In the genomic region with DNA sequence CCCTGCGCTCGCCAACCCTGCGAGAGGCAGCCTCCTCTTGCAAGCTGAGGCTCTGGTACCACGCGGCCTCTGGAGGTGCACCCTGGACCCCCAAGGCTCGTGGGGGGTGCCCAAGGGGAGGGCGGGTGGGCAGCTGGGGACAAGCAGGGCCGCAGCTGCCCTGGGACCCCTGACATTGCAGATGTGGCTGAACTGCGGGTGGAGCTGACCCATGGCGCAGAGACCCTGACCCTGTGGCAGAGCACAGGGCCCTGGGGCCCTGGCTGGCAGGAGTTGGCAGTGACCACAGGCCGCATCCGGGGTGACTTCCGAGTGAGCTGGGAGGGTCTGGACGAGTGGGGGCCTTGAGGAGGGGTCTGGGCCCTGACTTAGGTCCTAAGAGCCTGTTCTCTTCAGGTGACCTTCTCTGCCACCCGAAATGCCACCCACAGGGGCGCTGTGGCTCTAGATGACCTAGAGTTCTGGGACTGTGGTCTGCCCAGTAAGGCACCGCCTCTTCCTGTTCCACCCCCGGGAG, we compare ENCODE assay signal across 23 cellular contexts. TPM values are rescaled to one million over a fixed set of nuclear protein-coding genes. Genes with fewer than 3 reads are reported as not detected.
DNase-seq lines count a peak whose midpoint lies in the region; ATAC-seq, FAIRE-seq and TF ChIP-seq lines count a peak whose summit lies in the region.
"Had no signal": no experiment of that assay in that cellular context is flagged by ENCODE, and none has a peak within 500 bp of the region (broad histone marks: within the 10 kb centered on the region; RNA-seq: fewer than 3 reads in every experiment).

No MANE protein-coding gene starts in this region.

- H3K27me3 ChIP-seq in colonic mucosa (no peaks in the 10 kb centered on the region), osteoblast (ENCODE audit: insufficient read depth, low read length) (no peaks in the 10 kb centered on the region)
- H3K27me3 ChIP-seq: ascending aorta, esophagus muscularis mucosa, gastroesophageal sphincter, SJCRH30 had no signal

- H3K36me3 ChIP-seq in colonic mucosa (no peaks in the 10 kb centered on the region), osteoblast (ENCODE audit: insufficient read depth, low read length) (peaks cover 15% of the 10 kb centered on the region)
- H3K36me3 ChIP-seq: ascending aorta, prostate gland, SJCRH30 had no signal

- peak; percentile 88 for FAIRE-seq in GM12892 (lab: Jason Lieb, UNC)
- FAIRE-seq in GM19239 (lab: Jason Lieb, UNC): no peak
- FAIRE-seq: K562 had no signal

- peaks cover 5% of the 10 kb centered on the region for H3K36me3 Mint-ChIP-seq in activated CD4-positive, alpha-beta T cell treated with anti-CD3 and anti-CD28 coated beads for 36 hours (ENCODE audit: low read depth)
- H3K36me3 Mint-ChIP-seq: activated naive CD4-positive, alpha-beta T cell treated with anti-CD3 and anti-CD28 coated beads, Interleukin-2, amount 50 U/mL, for 24 hours had no signal

- no peak overlapping the region for H3K9ac ChIP-seq in colonic mucosa (ENCODE audit: low read depth in 2 of 2, low read length in 2 of 2)

- no peaks in the 10 kb centered on the region for H3K9me3 ChIP-seq in colonic mucosa
- H3K9me3 ChIP-seq in osteoblast (ENCODE audit: low read depth, low read length): no peaks in the 10 kb centered on the region
- H3K9me3 ChIP-seq: ascending aorta, esophagus muscularis mucosa, gastroesophageal sphincter, prostate gland, SJCRH30 had no signal

- DNase-seq in activated CD4-positive, alpha-beta T cell treated with anti-CD3 and anti-CD28 coated beads for 36 hours: peak; percentile 25
- DNase-seq in activated CD4-positive, alpha-beta T cell treated with anti-CD3 and anti-CD28 coated beads, Interleukin-2, amount 50 U/mL, for 48 hours: no peak
- no peak for DNase-seq in GM12892 (ENCODE audit: insufficient read length)
- DNase-seq in colonic mucosa: peak; percentile 26
- peak; percentile 85 for DNase-seq in osteoblast (ENCODE audit: insufficient read length, low spot score, missing footprints)
- no peak for DNase-seq in GM19239 (ENCODE audit: insufficient read length, low spot score)
- DNase-seq in inferior parietal cortex (ENCODE audit: extremely low spot score): no peak
- DNase-seq: activated CD4-positive, alpha-beta memory T cell treated with anti-CD3 and anti-CD28 coated beads, Interleukin-2, amount 10 ng/mL, durations not matched to agents 7 days and 5 days; activated T-cell treated with anti-CD3 and anti-CD28 coated beads, Interleukin-2, amount 50 U/mL, for 24 hours; effector CD8-positive, alpha-beta T cell; SJCRH30; WERI-Rb-1 had no signal

- H3K27ac ChIP-seq in colonic mucosa (no peak overlapping the region), osteoblast (ENCODE audit: low read depth, low read length) (no peak overlapping the region)
- H3K27ac ChIP-seq: ascending aorta, esophagus muscularis mucosa, gastroesophageal sphincter, prostate gland, SJCRH30, WERI-Rb-1 had no signal

- H3K4me1 Mint-ChIP-seq in activated CD4-positive, alpha-beta T cell treated with anti-CD3 and anti-CD28 coated beads for 36 hours: peaks cover 2% of the 10 kb centered on the region
- H3K4me1 Mint-ChIP-seq: activated naive CD4-positive, alpha-beta T cell treated with anti-CD3 and anti-CD28 coated beads, Interleukin-2, amount 50 U/mL, for 24 hours; GM23338; nephron had no signal

- TF ChIP-seq CTCF in colonic mucosa (IDR thresholded peaks at IDR 0.05) (no peak), osteoblast (IDR thresholded peaks at IDR 0.05; ENCODE audit: extremely low read depth, low read depth, low read length) (no peak)

- no peak overlapping the region for H3K4me3 ChIP-seq in colonic mucosa
- no peak overlapping the region for H3K4me3 ChIP-seq in osteoblast (ENCODE audit: insufficient read depth, low read length)
- H3K4me3 ChIP-seq: ascending aorta, esophagus muscularis mucosa, gastroesophageal sphincter, GM23338, K562, prostate gland, SJCRH30 had no signal

- no peak overlapping the region for H3K4me3 Mint-ChIP-seq in activated CD4-positive, alpha-beta T cell treated with anti-CD3 and anti-CD28 coated beads for 36 hours
- H3K4me3 Mint-ChIP-seq: activated CD4-positive, alpha-beta memory T cell treated with anti-CD3 and anti-CD28 coated beads, Interleukin-2, amount 10 ng/mL, durations not matched to agents 7 days and 5 days; activated naive CD4-positive, alpha-beta T cell treated with anti-CD3 and anti-CD28 coated beads, Interleukin-2, amount 50 U/mL, for 24 hours; activated T-cell treated with anti-CD3 and anti-CD28 coated beads, Interleukin-2, amount 50 U/mL, for 24 hours; B cell; GM23338; nephron; T-helper 17 cell had no signal

- peaks cover 7% of the 10 kb centered on the region for H3K79me2 ChIP-seq in osteoblast (ENCODE audit: insufficient read depth, low read length)

- POLR2A ChIA-PET in activated CD4-positive, alpha-beta T cell treated with anti-CD3 and anti-CD28 coated beads for 36 hours (lab: Charles Lee): no interaction called here

- no peak overlapping the region for H2AFZ ChIP-seq in osteoblast (ENCODE audit: low read length)
- H2AFZ ChIP-seq: GM23338 had no signal

- H3K4me1 ChIP-seq in colonic mucosa (peaks cover 18% of the 10 kb centered on the region), osteoblast (ENCODE audit: insufficient read depth, low read length) (peaks cover 9% of the 10 kb centered on the region)
- H3K4me1 ChIP-seq: SJCRH30 had no signal

- intact Hi-C loops in activated CD4-positive, alpha-beta T cell treated with anti-CD3 and anti-CD28 coated beads for 36 hours (cut with DNase I, micrococcal nuclease): no loop called here
- intact Hi-C loops in colonic mucosa (cut with DNase I): no loop called here

- H3K27ac Mint-ChIP-seq in activated CD4-positive, alpha-beta T cell treated with anti-CD3 and anti-CD28 coated beads for 36 hours: no peak overlapping the region
- H3K27ac Mint-ChIP-seq: activated CD4-positive, alpha-beta memory T cell treated with anti-CD3 and anti-CD28 coated beads, Interleukin-2, amount 10 ng/mL, durations not matched to agents 7 days and 5 days; activated naive CD4-positive, alpha-beta T cell treated with anti-CD3 and anti-CD28 coated beads, Interleukin-2, amount 50 U/mL, for 24 hours; activated T-cell treated with anti-CD3 and anti-CD28 coated beads, Interleukin-2, amount 50 U/mL, for 24 hours; B cell; GM23338; nephron; T-helper 17 cell had no signal

- H3K27me3 Mint-ChIP-seq in activated CD4-positive, alpha-beta T cell treated with anti-CD3 and anti-CD28 coated beads for 36 hours: no peaks in the 10 kb centered on the region
- H3K27me3 Mint-ChIP-seq: activated CD4-positive, alpha-beta memory T cell treated with anti-CD3 and anti-CD28 coated beads, Interleukin-2, amount 10 ng/mL, durations not matched to agents 7 days and 5 days; activated naive CD4-positive, alpha-beta T cell treated with anti-CD3 and anti-CD28 coated beads, Interleukin-2, amount 50 U/mL, for 24 hours; activated T-cell treated with anti-CD3 and anti-CD28 coated beads, Interleukin-2, amount 50 U/mL, for 24 hours; B cell; T-helper 17 cell had no signal

- no peak for TF ChIP-seq POLR2A in GM12892 (IDR thresholded peaks at IDR 0.05; ENCODE audit: low read depth, low read length)

- no peak for ATAC-seq in activated CD4-positive, alpha-beta T cell treated with anti-CD3 and anti-CD28 coated beads for 36 hours
- ATAC-seq in GM21576 (IDR thresholded peaks at IDR 0.05; ENCODE audit: unreplicated experiment): no peak
- ATAC-seq: gastroesophageal sphincter, GM23338, K562, T-helper 17 cell had no signal

- H4K20me1 ChIP-seq in osteoblast (ENCODE audit: insufficient read depth, low read length): peaks cover 12% of the 10 kb centered on the region

- no peaks in the 10 kb centered on the region for H3K9me3 Mint-ChIP-seq in activated CD4-positive, alpha-beta T cell treated with anti-CD3 and anti-CD28 coated beads for 36 hours (ENCODE audit: low read depth)
- H3K9me3 Mint-ChIP-seq: activated CD4-positive, alpha-beta memory T cell treated with anti-CD3 and anti-CD28 coated beads, Interleukin-2, amount 10 ng/mL, durations not matched to agents 7 days and 5 days; activated naive CD4-positive, alpha-beta T cell treated with anti-CD3 and anti-CD28 coated beads, Interleukin-2, amount 50 U/mL, for 24 hours; activated T-cell treated with anti-CD3 and anti-CD28 coated beads, Interleukin-2, amount 50 U/mL, for 24 hours; GM23338; nephron had no signal

- no peak overlapping the region for H3K4me2 ChIP-seq in osteoblast (ENCODE audit: insufficient read depth, low read length)
- H3K4me2 ChIP-seq: GM23338 had no signal

- CTCF ChIA-PET in activated CD4-positive, alpha-beta T cell treated with anti-CD3 and anti-CD28 coated beads for 36 hours (lab: Charles Lee): interaction anchor here (0.5 kb wide), 1 partner anchor 403 kb away, joined by 3 read pairs; no protein-coding TSS in a partner anchor

RNA-seq across cellular contexts. Expression of gene MAMDC4, which starts 1.5 kb away (rescaled TPM):
- 10 to 100 TPM; 16.6 to 17.5 TPM for total RNA-seq in activated CD4-positive, alpha-beta T cell treated with anti-CD3 and anti-CD28 coated beads for 36 hours
- 2.3 TPM for polyA plus RNA-seq in GM12892 (2012; ENCODE audit: missing spikeins)
- total RNA-seq in colonic mucosa: 10 to 100 TPM; 11.0 to 61.7 TPM
- 0.88 and 1.4 TPM in 2 replicates for total RNA-seq in osteoblast

RNA-seq across cellular contexts. Expression of gene PHPT1, which starts 4.4 kb away (rescaled TPM):
- 10 to 100 TPM; 94.5 to 98.9 TPM for total RNA-seq in activated CD4-positive, alpha-beta T cell treated with anti-CD3 and anti-CD28 coated beads for 36 hours
- polyA plus RNA-seq in GM12892 (2012; ENCODE audit: missing spikeins): 113 TPM
- total RNA-seq in colonic mucosa: 100 to 1,000 TPM; 137 to 176 TPM
- total RNA-seq in osteoblast: 54.2 and 59.0 TPM in 2 replicates

RNA-seq across cellular contexts. Expression of gene AJM1, which starts 11.4 kb away (rescaled TPM):
- 1 to 10 TPM; 4.3 to 4.8 TPM for total RNA-seq in activated CD4-positive, alpha-beta T cell treated with anti-CD3 and anti-CD28 coated beads for 36 hours
- 0.87 TPM for polyA plus RNA-seq in GM12892 (2012; ENCODE audit: missing spikeins)
- 10 to 100 TPM; 11.5 to 17.1 TPM for total RNA-seq in colonic mucosa
- total RNA-seq in osteoblast: 0.88 and 1.1 TPM in 2 replicates

RNA-seq across cellular contexts. Expression of gene EDF1, which starts 12.5 kb away (rescaled TPM):
- 100 to 1,000 TPM; 282 to 320 TPM for total RNA-seq in activated CD4-positive, alpha-beta T cell treated with anti-CD3 and anti-CD28 coated beads for 36 hours
- 382 TPM for polyA plus RNA-seq in GM12892 (2012; ENCODE audit: missing spikeins)
- total RNA-seq in colonic mucosa: 100 to 1,000 TPM; 442 to 494 TPM
- total RNA-seq in osteoblast: 126 and 173 TPM in 2 replicates

RNA-seq across cellular contexts. Expression of gene TRAF2, which starts 32.7 kb away (rescaled TPM):
- 10 to 100 TPM; 37.4 to 46.2 TPM for total RNA-seq in activated CD4-positive, alpha-beta T cell treated with anti-CD3 and anti-CD28 coated beads for 36 hours
- polyA plus RNA-seq in GM12892 (2012; ENCODE audit: missing spikeins): 14.3 TPM
- total RNA-seq in colonic mucosa (10 to 100 TPM; 22.4 to 50.6 TPM), osteoblast (6.2 and 6.8 TPM in 2 replicates)

Comparison
In these comparisons a context has a peak if more than half of its experiments do, and no peak if none do; other contexts are left out.
1. DNase-seq: peak in activated CD4-positive, alpha-beta T cell treated with anti-CD3 and anti-CD28 coated beads for 36 hours (single experiment), colonic mucosa (single experiment) and osteoblast (single experiment); none in activated CD4-positive, alpha-beta T cell treated with anti-CD3 and anti-CD28 coated beads, Interleukin-2, amount 50 U/mL, for 48 hours (0 of 2), GM12892 (single experiment), GM19239 (single experiment) and inferior parietal cortex (single experiment).